In the genomic region with DNA sequence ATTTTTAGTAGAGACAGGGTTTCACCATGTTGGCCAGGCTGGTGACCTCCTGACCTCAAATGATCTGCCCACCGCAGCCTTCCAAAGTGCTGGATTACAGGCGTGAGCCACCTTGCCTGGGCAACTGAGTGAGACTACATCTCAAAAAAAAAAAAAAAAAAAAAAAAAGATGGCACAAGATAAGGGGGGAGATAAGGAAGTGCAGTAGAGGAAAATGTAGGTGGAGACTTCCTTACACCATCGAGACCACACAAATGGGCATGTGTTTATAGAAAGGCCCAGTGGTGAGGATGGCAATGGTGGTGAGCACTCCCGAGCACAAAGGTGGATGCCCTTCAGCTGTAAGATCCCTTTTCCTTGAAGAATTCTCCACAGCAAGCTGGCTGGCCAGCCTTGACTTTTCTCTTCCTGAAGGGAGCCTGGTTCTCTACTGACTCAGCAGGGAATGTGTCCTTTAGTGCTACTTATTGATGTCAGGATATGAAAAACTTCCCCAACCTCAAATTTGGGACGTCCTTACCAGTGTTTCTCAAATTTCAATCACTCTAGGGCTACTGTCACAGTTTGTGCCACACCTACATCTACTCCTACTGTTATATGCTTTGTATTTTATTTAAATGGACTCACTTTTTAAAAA, we compare ENCODE assay signal across 1 cellular context.
TF ChIP-seq lines count a peak whose summit lies in the region.

No MANE protein-coding gene starts in this region.

TF ChIP-seq in HEK293, 187 proteins besides CTCF, POLR2A, EP300 and RAD21 (continued from another document):
- TF ChIP-seq, protein P1, sequence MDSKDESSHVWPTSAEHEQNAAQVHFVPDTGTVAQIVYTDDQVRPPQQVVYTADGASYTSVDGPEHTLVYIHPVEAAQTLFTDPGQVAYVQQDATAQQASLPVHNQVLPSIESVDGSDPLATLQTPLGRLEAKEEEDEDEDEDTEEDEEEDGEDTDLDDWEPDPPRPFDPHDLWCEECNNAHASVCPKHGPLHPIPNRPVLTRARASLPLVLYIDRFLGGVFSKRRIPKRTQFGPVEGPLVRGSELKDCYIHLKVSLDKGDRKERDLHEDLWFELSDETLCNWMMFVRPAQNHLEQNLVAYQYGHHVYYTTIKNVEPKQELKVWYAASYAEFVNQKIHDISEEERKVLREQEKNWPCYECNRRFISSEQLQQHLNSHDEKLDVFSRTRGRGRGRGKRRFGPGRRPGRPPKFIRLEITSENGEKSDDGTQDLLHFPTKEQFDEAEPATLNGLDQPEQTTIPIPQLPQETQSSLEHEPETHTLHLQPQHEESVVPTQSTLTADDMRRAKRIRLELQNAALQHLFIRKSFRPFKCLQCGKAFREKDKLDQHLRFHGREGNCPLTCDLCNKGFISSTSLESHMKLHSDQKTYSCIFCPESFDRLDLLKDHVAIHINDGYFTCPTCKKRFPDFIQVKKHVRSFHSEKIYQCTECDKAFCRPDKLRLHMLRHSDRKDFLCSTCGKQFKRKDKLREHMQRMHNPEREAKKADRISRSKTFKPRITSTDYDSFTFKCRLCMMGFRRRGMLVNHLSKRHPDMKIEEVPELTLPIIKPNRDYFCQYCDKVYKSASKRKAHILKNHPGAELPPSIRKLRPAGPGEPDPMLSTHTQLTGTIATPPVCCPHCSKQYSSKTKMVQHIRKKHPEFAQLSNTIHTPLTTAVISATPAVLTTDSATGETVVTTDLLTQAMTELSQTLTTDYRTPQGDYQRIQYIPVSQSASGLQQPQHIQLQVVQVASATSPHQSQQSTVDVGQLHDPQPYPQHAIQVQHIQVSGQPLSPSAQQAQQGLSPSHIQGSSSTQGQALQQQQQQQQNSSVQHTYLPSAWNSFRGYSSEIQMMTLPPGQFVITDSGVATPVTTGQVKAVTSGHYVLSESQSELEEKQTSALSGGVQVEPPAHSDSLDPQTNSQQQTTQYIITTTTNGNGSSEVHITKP (tag by site-specific recombination; IDR thresholded peaks at IDR 0.05) = peak; percentile 52; the same call in 1 of the 2 replicates
- no peak for TF ChIP-seq ZNF2 (tag by site-specific recombination; IDR thresholded peaks at IDR 0.05)
- TF ChIP-seq, protein P2, sequence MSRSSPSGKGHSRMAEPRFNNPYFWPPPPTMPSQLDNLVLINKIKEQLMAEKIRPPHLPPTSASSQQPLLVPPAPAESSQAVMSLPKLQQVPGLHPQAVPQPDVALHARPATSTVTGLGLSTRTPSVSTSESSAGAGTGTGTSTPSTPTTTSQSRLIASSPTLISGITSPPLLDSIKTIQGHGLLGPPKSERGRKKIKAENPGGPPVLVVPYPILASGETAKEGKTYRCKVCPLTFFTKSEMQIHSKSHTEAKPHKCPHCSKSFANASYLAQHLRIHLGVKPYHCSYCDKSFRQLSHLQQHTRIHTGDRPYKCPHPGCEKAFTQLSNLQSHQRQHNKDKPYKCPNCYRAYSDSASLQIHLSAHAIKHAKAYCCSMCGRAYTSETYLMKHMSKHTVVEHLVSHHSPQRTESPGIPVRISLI (tag by site-specific recombination; IDR thresholded peaks at IDR 0.05) = peak; percentile 64; the same call in 1 of the 2 replicates
- TF ChIP-seq, protein P3, sequence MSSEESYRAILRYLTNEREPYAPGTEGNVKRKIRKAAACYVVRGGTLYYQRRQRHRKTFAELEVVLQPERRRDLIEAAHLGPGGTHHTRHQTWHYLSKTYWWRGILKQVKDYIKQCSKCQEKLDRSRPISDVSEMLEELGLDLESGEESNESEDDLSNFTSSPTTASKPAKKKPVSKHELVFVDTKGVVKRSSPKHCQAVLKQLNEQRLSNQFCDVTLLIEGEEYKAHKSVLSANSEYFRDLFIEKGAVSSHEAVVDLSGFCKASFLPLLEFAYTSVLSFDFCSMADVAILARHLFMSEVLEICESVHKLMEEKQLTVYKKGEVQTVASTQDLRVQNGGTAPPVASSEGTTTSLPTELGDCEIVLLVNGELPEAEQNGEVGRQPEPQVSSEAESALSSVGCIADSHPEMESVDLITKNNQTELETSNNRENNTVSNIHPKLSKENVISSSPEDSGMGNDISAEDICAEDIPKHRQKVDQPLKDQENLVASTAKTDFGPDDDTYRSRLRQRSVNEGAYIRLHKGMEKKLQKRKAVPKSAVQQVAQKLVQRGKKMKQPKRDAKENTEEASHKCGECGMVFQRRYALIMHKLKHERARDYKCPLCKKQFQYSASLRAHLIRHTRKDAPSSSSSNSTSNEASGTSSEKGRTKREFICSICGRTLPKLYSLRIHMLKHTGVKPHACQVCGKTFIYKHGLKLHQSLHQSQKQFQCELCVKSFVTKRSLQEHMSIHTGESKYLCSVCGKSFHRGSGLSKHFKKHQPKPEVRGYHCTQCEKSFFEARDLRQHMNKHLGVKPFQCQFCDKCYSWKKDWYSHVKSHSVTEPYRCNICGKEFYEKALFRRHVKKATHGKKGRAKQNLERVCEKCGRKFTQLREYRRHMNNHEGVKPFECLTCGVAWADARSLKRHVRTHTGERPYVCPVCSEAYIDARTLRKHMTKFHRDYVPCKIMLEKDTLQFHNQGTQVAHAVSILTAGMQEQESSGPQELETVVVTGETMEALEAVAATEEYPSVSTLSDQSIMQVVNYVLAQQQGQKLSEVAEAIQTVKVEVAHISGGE (tag by site-specific recombination; conservative IDR thresholded peaks at IDR 0.05; ENCODE audit: low read depth) = no peak
- no peak for TF ChIP-seq KLF9 (tag by site-specific recombination; IDR thresholded peaks at IDR 0.05; ENCODE audit: low read depth)
- TF ChIP-seq OVOL3 (tag by site-specific recombination; IDR thresholded peaks at IDR 0.05) = no peak
